Comparison of ENCODE assay signal across 7 cellular contexts in the genomic region with DNA sequence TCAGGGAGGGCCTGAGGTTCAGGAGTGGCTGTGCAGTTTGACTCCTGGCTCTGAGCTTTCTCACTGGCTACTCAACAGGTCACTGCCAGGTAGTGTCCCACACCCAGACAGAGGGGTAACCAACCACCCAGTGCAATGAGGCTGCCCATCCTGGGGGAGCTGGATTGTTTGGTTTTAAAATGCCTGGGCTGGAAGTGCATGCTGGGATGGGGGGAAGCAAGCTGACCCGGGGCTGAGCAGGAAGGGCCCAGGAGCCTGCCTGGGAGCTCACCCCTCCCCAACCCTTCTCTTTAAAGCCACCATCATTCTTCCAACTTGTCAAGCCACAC. TPM values are rescaled to one million over a fixed set of nuclear protein-coding genes. Genes with fewer than 3 reads are reported as not detected.
DNase-seq lines count a peak whose midpoint lies in the region; ATAC-seq, FAIRE-seq and TF ChIP-seq lines count a peak whose summit lies in the region.

No MANE protein-coding gene starts in this region.

- H3K27ac ChIP-seq in OCI-LY7 (ENCODE audit: low read depth, low read length, poor library complexity, severe bottlenecking): peak overlapping the region; percentile 62
- no peak overlapping the region for H3K27ac ChIP-seq in endothelial cell of umbilical vein (ENCODE audit: insufficient read depth, low read depth, low read length)
- peak overlapping the region in 6 of 8 donors; percentile 60 to 87 (median 75) for H3K27ac ChIP-seq in spleen

- H3K4me1 ChIP-seq in OCI-LY7 (ENCODE audit: insufficient read depth, low read length, poor library complexity, severe bottlenecking) (peaks cover 39% of the 10 kb centered on the region), endothelial cell of umbilical vein (ENCODE audit: control insufficient read depth, extremely low read depth, insufficient read depth, low read length) (peaks cover 5% of the 10 kb centered on the region), spleen (peaks cover 0 to 18% (median 11%) of the 10 kb centered on the region in 6 donors)

- H3K36me3 ChIP-seq in OCI-LY7 (ENCODE audit: insufficient read depth, low read length) (no peaks in the 10 kb centered on the region), endothelial cell of umbilical vein (ENCODE audit: control insufficient read depth in 2 of 2, extremely low read depth in 1 of 2, insufficient read depth in 2 of 2, low read length in 2 of 2) (no peaks in the 10 kb centered on the region), spleen (no peaks in the 10 kb centered on the region)

- BruUV-seq in OCI-LY7 (replicated peaks; lab: Mats Ljungman, UMichigan): no TSS peak
- BruUV-seq in endothelial cell of umbilical vein (replicated peaks; lab: Mats Ljungman, UMichigan): no TSS peak

- no peak overlapping the region for H3K9ac ChIP-seq in endothelial cell of umbilical vein (replicated peaks; ENCODE audit: extremely low read depth, insufficient read depth, low read length)

- H3K79me2 ChIP-seq in OCI-LY7 (ENCODE audit: insufficient read depth, low read depth, low read length): no peaks in the 10 kb centered on the region
- H3K79me2 ChIP-seq in endothelial cell of umbilical vein (ENCODE audit: control insufficient read depth, insufficient read depth, low read length): no peaks in the 10 kb centered on the region

- H3K4me3 ChIP-seq in OCI-LY7 (ENCODE audit: low read depth, low read length, poor library complexity, severe bottlenecking) (peak overlapping the region; percentile 68), endothelial cell of umbilical vein (replicated peaks in 1 of 3; ENCODE audit: insufficient read depth in 1 of 3, low read depth in 1 of 3, low read length in 3 of 3) (peak overlapping the region in 1 of 3 experiments; percentile 65), spleen (peak overlapping the region; percentile 48 to 76 (median 58)), lower leg skin (ENCODE audit: low read depth, poor library complexity, severe bottlenecking) (no peak overlapping the region)

- H3K9me2 ChIP-seq in OCI-LY7 (ENCODE audit: insufficient read depth, low read length): no peaks in the 10 kb centered on the region

- TF ChIP-seq POLR2A in endothelial cell of umbilical vein (IDR thresholded peaks at IDR 0.05; ENCODE audit: low read depth, low read length): no peak
- TF ChIP-seq POLR2A in spleen (IDR thresholded peaks at IDR 0.05): no peak
- no peak for TF ChIP-seq POLR2A in lower leg skin (IDR thresholded peaks at IDR 0.05)

- DNase-seq in OCI-LY7 (ENCODE audit: low spot score) (no peak), endothelial cell of umbilical vein (ENCODE audit: low read depth, low spot score) (no peak), spleen (no peak), lower leg skin (ENCODE audit: low spot score in 2 of 2) (no peak), superior temporal gyrus (ENCODE audit: extremely low spot score) (no peak), NAMALWA (ENCODE audit: low spot score) (no peak)

- FAIRE-seq in endothelial cell of umbilical vein (lab: Jason Lieb, UNC): no peak

- CTCF ChIA-PET in OCI-LY7 (lab: Charles Lee; ENCODE audit: unreplicated experiment): interaction anchor here (0.5 to 3.5 kb wide), 8 partner anchors 16 to 82 kb away, joined by 3 to 32 read pairs (median 5); no protein-coding TSS in a partner anchor
- CTCF ChIA-PET in endothelial cell of umbilical vein (lab: Charles Lee): interaction anchor here (0.6 to 4.9 kb wide), 22 partner anchors 9 to 945 kb away, joined by 3 to 140 read pairs (median 14); a partner anchor contains a TSS

- no peaks in the 10 kb centered on the region for H4K20me1 ChIP-seq in OCI-LY7 (ENCODE audit: insufficient read depth, low read length)
- H4K20me1 ChIP-seq in endothelial cell of umbilical vein (replicated peaks; ENCODE audit: control insufficient read depth, extremely low read depth, insufficient read depth, low read length): no peaks in the 10 kb centered on the region

- no peaks in the 10 kb centered on the region for H3K9me1 ChIP-seq in endothelial cell of umbilical vein (replicated peaks; ENCODE audit: control insufficient read depth, extremely low read depth, insufficient read depth, low read length)

- peaks cover 0 to 3% of the 10 kb centered on the region in 2 experiments for H3K27me3 ChIP-seq in endothelial cell of umbilical vein (ENCODE audit: control insufficient read depth in 2 of 2, insufficient read depth in 2 of 2, low read length in 2 of 2)
- H3K27me3 ChIP-seq in spleen (replicated peaks in 1 of 7): no peaks in the 10 kb centered on the region

- ATAC-seq in GM19043 (IDR thresholded peaks at IDR 0.05; ENCODE audit: low read depth, unreplicated experiment): peak; percentile 25

- no peaks in the 10 kb centered on the region for H3K9me3 ChIP-seq in OCI-LY7 (ENCODE audit: low read length)
- no peaks in the 10 kb centered on the region for H3K9me3 ChIP-seq in endothelial cell of umbilical vein (replicated peaks; ENCODE audit: control insufficient read depth, insufficient read depth, low read length)
- H3K9me3 ChIP-seq in spleen: no peaks in the 10 kb centered on the region

- dilution Hi-C loops in endothelial cell of umbilical vein (cut with MboI; ENCODE audit: extremely low pct_ligation_motif_present, low sequenced_read_pairs): no loop called here

- peak overlapping the region; percentile 99 for H2AFZ ChIP-seq in OCI-LY7 (ENCODE audit: low read length)
- peak overlapping the region; percentile 94 for H2AFZ ChIP-seq in endothelial cell of umbilical vein (ENCODE audit: low read depth, low read length)

- TF ChIP-seq CTCF in OCI-LY7 (conservative IDR thresholded peaks at IDR 0.05; ENCODE audit: low read length) (no peak), endothelial cell of umbilical vein (IDR thresholded peaks at IDR 0.05; ENCODE audit: extremely low read depth in 1 of 2, insufficient read depth in 1 of 2, low read depth in 1 of 2, low read length in 2 of 2) (no peak), spleen (IDR thresholded peaks at IDR 0.05 in 8 of 11, conservative IDR thresholded peaks at IDR 0.05 in 3 of 11) (no peak), lower leg skin (IDR thresholded peaks at IDR 0.05) (no peak)

- POLR2A ChIA-PET in OCI-LY7 (lab: Charles Lee) (interaction anchor here (0.6 to 5.5 kb wide), 18 partner anchors 11 to 581 kb away, joined by 3 to 78 read pairs (median 8); a partner anchor contains a TSS), endothelial cell of umbilical vein (lab: Charles Lee) (no interaction called here)

- H3K4me2 ChIP-seq in OCI-LY7 (ENCODE audit: low read length) (peak overlapping the region; percentile 99), endothelial cell of umbilical vein (ENCODE audit: insufficient read depth, low read length) (peak overlapping the region; percentile 97)

- 0 to 20% (median 8%) methylated on average over 1 of the region's 1 CpG for WGBS in spleen, 5 donors
- WGBS in lower leg skin, 2 donors: 9 to 24% methylated on average over 1 of the region's 1 CpG

- intact Hi-C loops in OCI-LY7 (cut with micrococcal nuclease; ENCODE audit: unreplicated experiment): no loop called here
- intact Hi-C loops in endothelial cell of umbilical vein (cut with micrococcal nuclease): no loop called here
- intact Hi-C loops in spleen (cut with DNase I; ENCODE audit: low total_unique reads): loop anchor here (10.0 kb wide), 1 partner anchor 74 kb away; no protein-coding TSS in a partner anchor
- intact Hi-C loops in lower leg skin (cut with DNase I; ENCODE audit: low total_unique reads): no loop called here

TF ChIP-seq in endothelial cell of umbilical vein, 7 proteins besides CTCF, POLR2A, EP300 and RAD21:
- TF ChIP-seq EZH2 (IDR thresholded peaks at IDR 0.05; ENCODE audit: borderline replicate concordance, low read depth, low read length, severe bottlenecking) (no peak), MYC (IDR thresholded peaks at IDR 0.05; ENCODE audit: low read depth, low read length) (no peak), JUN (IDR thresholded peaks at IDR 0.05; ENCODE audit: borderline replicate concordance, insufficient read depth, insufficient read length, low read depth) (no peak), POLR2AphosphoS5 (IDR thresholded peaks at IDR 0.05; ENCODE audit: insufficient read depth, low read depth, low read length) (no peak), FOS (IDR thresholded peaks at IDR 0.05; ENCODE audit: borderline replicate concordance, insufficient read depth, low read length) (no peak), GATA2 (IDR thresholded peaks at IDR 0.05; ENCODE audit: insufficient read depth, insufficient read length, low read depth, low read length) (no peak)
- TF ChIP-seq, protein P1, sequence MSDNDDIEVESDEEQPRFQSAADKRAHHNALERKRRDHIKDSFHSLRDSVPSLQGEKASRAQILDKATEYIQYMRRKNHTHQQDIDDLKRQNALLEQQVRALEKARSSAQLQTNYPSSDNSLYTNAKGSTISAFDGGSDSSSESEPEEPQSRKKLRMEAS (IDR thresholded peaks at IDR 0.05; ENCODE audit: insufficient read depth, insufficient read length): no peak

RNA-seq across cellular contexts. Expression of a gene that starts 12.6 kb away (rescaled TPM):
- total RNA-seq in OCI-LY7 (2014; rRNA removed; shearing (Covaris generic)): 9.0 and 10.7 TPM in 2 replicates
- 6.8 and 13.1 TPM in 2 replicates for total RNA-seq in OCI-LY7 (2022)
- not detected in 2 replicates for total RNA-seq in endothelial cell of umbilical vein
- not detected in 2 replicates for polyA plus RNA-seq in endothelial cell of umbilical vein
- polyA plus RNA-seq in endothelial cell of umbilical vein (2011; cell fraction: cytosol; rRNA removed): not detected in 2 replicates
- not detected in 2 replicates for polyA plus RNA-seq in endothelial cell of umbilical vein (2011; cell fraction: nucleus; rRNA removed)
- 0.19 TPM in 1 of 2 replicates, not detected in the other for polyA plus RNA-seq in endothelial cell of umbilical vein (2012)
- not detected in 2 replicates for polyA minus RNA-seq in endothelial cell of umbilical vein
- not detected for polyA minus RNA-seq in endothelial cell of umbilical vein (2011; cell fraction: cytosol; rRNA and poly(A)+ RNA removed)
- polyA minus RNA-seq in endothelial cell of umbilical vein (2011; cell fraction: nucleus; rRNA and poly(A)+ RNA removed): not detected in 2 replicates
- total RNA-seq in spleen: not detected
- polyA plus RNA-seq in spleen: not detected
- 10 to 100 TPM; 20.9 to 77.3 (median 36.2) TPM for total RNA-seq in lower leg skin

RNA-seq across cellular contexts. Expression of a gene that starts 28.3 kb away (rescaled TPM):
- 79.5 and 95.3 TPM in 2 replicates for total RNA-seq in OCI-LY7 (2014; rRNA removed; shearing (Covaris generic))
- total RNA-seq in OCI-LY7 (2022) (157 and 189 TPM in 2 replicates), endothelial cell of umbilical vein (68.2 and 76.3 TPM in 2 replicates), spleen (100 to 1,000 TPM in 3 of 7 donors, 10 to 100 TPM in 4; 93.7 to 139 (median 99.8) TPM), lower leg skin (10 to 100 TPM; 22.7 to 32.2 (median 28.5) TPM)
- polyA plus RNA-seq in endothelial cell of umbilical vein (6.5 and 7.1 TPM in 2 replicates), spleen (10 to 100 TPM; 11.8 to 15.4 (median 15.1) TPM)
- polyA plus RNA-seq in endothelial cell of umbilical vein (2011; cell fraction: cytosol; rRNA removed): 11.8 and 14.1 TPM in 2 replicates
- 28.9 and 40.7 TPM in 2 replicates for polyA plus RNA-seq in endothelial cell of umbilical vein (2011; cell fraction: nucleus; rRNA removed)
- 24.6 and 38.0 TPM in 2 replicates for polyA plus RNA-seq in endothelial cell of umbilical vein (2012)
- polyA minus RNA-seq in endothelial cell of umbilical vein: 67.2 and 81.4 TPM in 2 replicates
- 7.7 TPM for polyA minus RNA-seq in endothelial cell of umbilical vein (2011; cell fraction: cytosol; rRNA and poly(A)+ RNA removed)
- polyA minus RNA-seq in endothelial cell of umbilical vein (2011; cell fraction: nucleus; rRNA and poly(A)+ RNA removed): 57.7 and 69.8 TPM in 2 replicates
